Comparison of ENCODE assay signal across 18 cellular contexts in genomic region chr2:20149703-20150030, GRCh38.
DNase-seq lines count a peak whose midpoint lies in the region; ATAC-seq and TF ChIP-seq lines count a peak whose summit lies in the region.
"Had no signal": no experiment of that assay in that cellular context is flagged by ENCODE, and none has a peak within 500 bp of the region (broad histone marks: within the 10 kb centered on the region; RNA-seq: fewer than 3 reads in every experiment).

No MANE protein-coding gene starts in this region.

- H3K9me3 ChIP-seq in breast epithelium = no peaks in the 10 kb centered on the region
- H3K9me3 ChIP-seq in body of pancreas = no peaks in the 10 kb centered on the region
- no peaks in the 10 kb centered on the region for H3K9me3 ChIP-seq in vagina
- H3K9me3 ChIP-seq: HAP-1, left lung, upper lobe of left lung had no signal

- H3K4me1 ChIP-seq in breast epithelium = peaks cover 0 to 3% of the 10 kb centered on the region in 2 donors
- H3K4me1 ChIP-seq in body of pancreas = peaks cover 8% of the 10 kb centered on the region
- peaks cover 15% of the 10 kb centered on the region for H3K4me1 ChIP-seq in vagina

- H3K27ac ChIP-seq in breast epithelium (peak overlapping the region; percentile 64 to 74), body of pancreas (peak overlapping the region in 3 of 4 donors; percentile 25 to 54 (median 26)), vagina (peak overlapping the region; percentile 36)

- CTCF ChIA-PET in MCF 10A (lab: Yijun Ruan, JAX) = interaction anchor here (0.6 to 1.9 kb wide), 3 partner anchors 76 to 193 kb away, joined by 3 to 7 read pairs (median 3); partner anchors contain the start of gene SDC1

- H3K4me3 Mint-ChIP-seq in MCF 10A (ENCODE audit: unreplicated experiment) = no peak overlapping the region
- no peak overlapping the region for H3K4me3 Mint-ChIP-seq in nephron
- H3K4me3 Mint-ChIP-seq: CD4-positive, alpha-beta T cell had no signal

- peaks cover 3% of the 10 kb centered on the region for H3K9me3 Mint-ChIP-seq in MCF 10A (ENCODE audit: unreplicated experiment)
- H3K9me3 Mint-ChIP-seq in nephron = no peaks in the 10 kb centered on the region
- H3K9me3 Mint-ChIP-seq: CD4-positive, alpha-beta T cell had no signal

- intact Hi-C loops in breast epithelium (cut with DNase I; ENCODE audit: low total_unique reads) (no loop called here), MCF 10A (cut with micrococcal nuclease) (no loop called here), body of pancreas (cut with DNase I) (no loop called here), vagina (cut with DNase I) (no loop called here), posterior cingulate gyrus (cut with DNase I) (no loop called here)

- H3K27me3 Mint-ChIP-seq in MCF 10A (ENCODE audit: insufficient read depth, unreplicated experiment) = no peaks in the 10 kb centered on the region
- peaks cover 4% of the 10 kb centered on the region for H3K27me3 Mint-ChIP-seq in nephron (ENCODE audit: low read depth)

- H3K36me3 Mint-ChIP-seq in MCF 10A (ENCODE audit: insufficient read depth, unreplicated experiment) = no peaks in the 10 kb centered on the region
- H3K36me3 Mint-ChIP-seq in nephron (ENCODE audit: low read depth) = no peaks in the 10 kb centered on the region

- BruUV-seq in MCF 10A (replicated peaks; lab: Mats Ljungman, UMichigan) = no TSS peak

- H3K27ac Mint-ChIP-seq in MCF 10A (ENCODE audit: low read depth, unreplicated experiment) = no peak overlapping the region
- H3K27ac Mint-ChIP-seq in nephron = peak overlapping the region; percentile 69 to 94 (median 84)
- H3K27ac Mint-ChIP-seq: CD4-positive, alpha-beta T cell had no signal

- H3K4me1 Mint-ChIP-seq in MCF 10A (ENCODE audit: insufficient read depth, unreplicated experiment) = peaks cover 35% of the 10 kb centered on the region
- peaks cover 51% of the 10 kb centered on the region for H3K4me1 Mint-ChIP-seq in nephron

- H3K4me3 ChIP-seq in breast epithelium (no peak overlapping the region), body of pancreas (no peak overlapping the region), vagina (no peak overlapping the region)
- H3K4me3 ChIP-seq: HAP-1, left lung, upper lobe of left lung had no signal

- DNase-seq in breast epithelium (ENCODE audit: low spot score in 2 of 2) (no peak), MCF 10A (ENCODE audit: unreplicated experiment) (no peak), body of pancreas (peak; percentile 34 to 72 (median 66)), vagina (ENCODE audit: extremely low spot score in 2 of 2) (no peak), posterior cingulate gyrus (no peak), SHP77 (lab: John Stamatoyannopoulos, UW) (no peak)
- DNase-seq: activated CD4-positive, alpha-beta T cell treated with anti-CD3 and anti-CD28 coated beads for 1 hour; anterior cingulate cortex; CD4-positive, alpha-beta T cell; DND-41; left lung; NCI-H446 treated with DMSO at 0.1 percent for 48 hours; stimulated activated naive CD4-positive, alpha-beta T cell treated with Interleukin-2 at 50 U/mL for 16 hours; T1000; upper lobe of left lung had no signal

- POLR2A ChIA-PET in MCF 10A (lab: Yijun Ruan, JAX) = no interaction called here

- peak; percentile 76 for ATAC-seq in body of pancreas
- no peak for ATAC-seq in HG02588 (IDR thresholded peaks at IDR 0.05; ENCODE audit: unreplicated experiment)

- no peak for TF ChIP-seq CTCF in breast epithelium (IDR thresholded peaks at IDR 0.05)
- no peak for TF ChIP-seq CTCF in MCF 10A (IDR thresholded peaks at IDR 0.05; ENCODE audit: unreplicated experiment)
- TF ChIP-seq CTCF in body of pancreas (IDR thresholded peaks at IDR 0.05) = no peak
- TF ChIP-seq CTCF in nephron (IDR thresholded peaks at IDR 0.05; ENCODE audit: unreplicated experiment in 3 of 3) = no peak
- no peak for TF ChIP-seq CTCF in vagina (IDR thresholded peaks at IDR 0.05)

- no peaks in the 10 kb centered on the region for H3K36me3 ChIP-seq in breast epithelium
- H3K36me3 ChIP-seq in body of pancreas (replicated peaks in 1 of 2; ENCODE audit: insufficient read depth in 1 of 2, low read depth in 2 of 2) = no peaks in the 10 kb centered on the region
- H3K36me3 ChIP-seq in vagina = no peaks in the 10 kb centered on the region
- H3K36me3 ChIP-seq: HAP-1, left lung, upper lobe of left lung had no signal

- 34 to 41% methylated on average over 5 of the region's 5 CpGs for WGBS in body of pancreas, 2 donors

- no peak for TF ChIP-seq POLR2A in breast epithelium (IDR thresholded peaks at IDR 0.05)
- no peak for TF ChIP-seq POLR2A in body of pancreas (IDR thresholded peaks at IDR 0.05)
- TF ChIP-seq POLR2A in vagina (IDR thresholded peaks at IDR 0.05) = no peak

- no peaks in the 10 kb centered on the region for H3K27me3 ChIP-seq in breast epithelium
- no peaks in the 10 kb centered on the region for H3K27me3 ChIP-seq in body of pancreas
- no peaks in the 10 kb centered on the region for H3K27me3 ChIP-seq in vagina
- H3K27me3 ChIP-seq: left lung, upper lobe of left lung had no signal

Comparison
In these comparisons a context has a peak if more than half of its experiments do, and no peak if none do; other contexts are left out.
1. DNase-seq: peak in body of pancreas (4 of 4); none in breast epithelium (0 of 2), MCF 10A (single experiment), vagina (0 of 2), posterior cingulate gyrus (0 of 10) and SHP77 (0 of 2).
2. Peak in every context shown above with its lines, with median percentiles within 50 percentile points of each other: H3K27ac ChIP-seq.